In the genomic region with DNA sequence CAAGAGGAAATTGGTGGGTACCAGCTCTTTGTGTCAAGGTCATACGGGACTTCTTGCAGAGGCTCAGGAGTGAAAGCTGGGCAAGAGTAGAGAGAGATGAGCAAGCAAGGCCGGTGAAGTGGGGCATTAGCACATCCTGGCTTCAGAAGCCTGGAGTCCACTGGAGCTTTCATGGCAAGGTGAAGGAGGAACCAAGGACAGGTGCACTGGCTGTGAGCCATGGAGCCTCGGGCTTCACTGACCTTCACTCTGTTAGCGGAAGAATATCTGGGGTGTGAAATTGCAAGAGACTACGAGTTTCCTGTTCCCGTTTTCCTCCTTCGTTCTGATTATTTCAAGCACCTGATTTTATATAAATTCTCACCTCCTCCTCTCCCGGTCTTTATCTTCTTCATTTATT, we compare ENCODE assay signal across 27 cellular contexts. TPM values are rescaled to one million over a fixed set of nuclear protein-coding genes. Genes with fewer than 3 reads are reported as not detected.
"Had no signal": no experiment of that assay in that cellular context is flagged by ENCODE, and none has a peak within 500 bp of the region (broad histone marks: within the 10 kb centered on the region; RNA-seq: fewer than 3 reads in every experiment).

No MANE protein-coding gene starts in this region.

- H3K9ac ChIP-seq: KMS-11 had no signal

- H2AFZ ChIP-seq: PC-9 had no signal

- H3K4me3 ChIP-seq: cardiac muscle cell, PC-9, SK-N-MC had no signal

- H3K27ac Mint-ChIP-seq: activated CD4-positive, alpha-beta memory T cell treated with anti-CD3 and anti-CD28 coated beads, Interleukin-2, amount 10 ng/mL, durations not matched to agents 7 days and 5 days; activated CD4-positive, alpha-beta T cell treated with anti-CD3 and anti-CD28 coated beads for 36 hours; activated naive CD4-positive, alpha-beta T cell treated with anti-CD3 and anti-CD28 coated beads, Interleukin-2, amount 10 ng/mL, durations not matched to agents 7 days and 5 days; activated naive CD8-positive, alpha-beta T cell treated with anti-CD3 and anti-CD28 coated beads for 36 hours; activated T-cell treated with anti-CD3 and anti-CD28 coated beads, Interleukin-2, amount 50 U/mL, for 72 hours; activated T-helper 2 cell treated with anti-CD3 and anti-CD28 coated beads, Interferon-gamma antibody, Interleukin-2, Interleukin-4, amounts not matched to agents 10 μg/mL and 5 μg/mL and 100 μg/mL, durations not matched to agents 14 hours and 24 hours and 36 hours; T-cell had no signal

- ATAC-seq: activated CD4-positive, alpha-beta T cell treated with anti-CD3 and anti-CD28 coated beads for 36 hours; activated T-cell treated with anti-CD3 and anti-CD28 coated beads, Interleukin-2, amount 50 U/mL, for 72 hours; T-cell had no signal

- H3K27me3 ChIP-seq: brain microvascular endothelial cell, cardiac muscle cell had no signal

- H3K4me1 Mint-ChIP-seq: activated CD4-positive, alpha-beta memory T cell treated with anti-CD3 and anti-CD28 coated beads, Interleukin-2, amount 10 ng/mL, durations not matched to agents 7 days and 5 days; activated CD4-positive, alpha-beta T cell treated with anti-CD3 and anti-CD28 coated beads for 36 hours; activated naive CD4-positive, alpha-beta T cell treated with anti-CD3 and anti-CD28 coated beads, Interleukin-2, amount 10 ng/mL, durations not matched to agents 7 days and 5 days; T-cell had no signal

- H3K4me2 ChIP-seq: KMS-11, PC-9 had no signal

- H3K27me3 Mint-ChIP-seq: activated CD4-positive, alpha-beta memory T cell treated with anti-CD3 and anti-CD28 coated beads, Interleukin-2, amount 10 ng/mL, durations not matched to agents 7 days and 5 days; activated CD4-positive, alpha-beta T cell treated with anti-CD3 and anti-CD28 coated beads for 36 hours; activated naive CD4-positive, alpha-beta T cell treated with anti-CD3 and anti-CD28 coated beads, Interleukin-2, amount 10 ng/mL, durations not matched to agents 7 days and 5 days; activated naive CD8-positive, alpha-beta T cell treated with anti-CD3 and anti-CD28 coated beads for 36 hours; T-cell had no signal

- H3K9me3 Mint-ChIP-seq: activated CD4-positive, alpha-beta memory T cell treated with anti-CD3 and anti-CD28 coated beads, Interleukin-2, amount 10 ng/mL, durations not matched to agents 7 days and 5 days; activated naive CD4-positive, alpha-beta T cell treated with anti-CD3 and anti-CD28 coated beads, Interleukin-2, amount 10 ng/mL, durations not matched to agents 7 days and 5 days; activated naive CD8-positive, alpha-beta T cell treated with anti-CD3 and anti-CD28 coated beads for 36 hours; activated T-cell treated with anti-CD3 and anti-CD28 coated beads, Interleukin-2, amount 50 U/mL, for 72 hours; activated T-helper 2 cell treated with anti-CD3 and anti-CD28 coated beads, Interferon-gamma antibody, Interleukin-2, Interleukin-4, amounts not matched to agents 10 μg/mL and 5 μg/mL and 100 μg/mL, durations not matched to agents 14 hours and 24 hours and 36 hours; T-cell had no signal

- H3K4me3 Mint-ChIP-seq: activated CD4-positive, alpha-beta memory T cell treated with anti-CD3 and anti-CD28 coated beads, Interleukin-2, amount 10 ng/mL, durations not matched to agents 7 days and 5 days; activated CD4-positive, alpha-beta T cell treated with anti-CD3 and anti-CD28 coated beads for 36 hours; activated naive CD4-positive, alpha-beta T cell treated with anti-CD3 and anti-CD28 coated beads, Interleukin-2, amount 10 ng/mL, durations not matched to agents 7 days and 5 days; activated naive CD8-positive, alpha-beta T cell treated with anti-CD3 and anti-CD28 coated beads for 36 hours; activated T-cell treated with anti-CD3 and anti-CD28 coated beads, Interleukin-2, amount 50 U/mL, for 72 hours; T-cell had no signal

- DNase-seq: activated CD4-positive, alpha-beta memory T cell treated with anti-CD3 and anti-CD28 coated beads, Interleukin-2, amount 10 ng/mL, durations not matched to agents 7 days and 5 days; activated CD4-positive, alpha-beta T cell treated with anti-CD3 and anti-CD28 coated beads for 36 hours; activated CD4-positive, alpha-beta T cell treated with anti-CD3 and anti-CD28 coated beads, Interleukin-2, amount 50 U/mL, for 1 hour; activated gamma-delta T cell treated with Interleukin-2 at 50 U/mL for 16 hours; activated naive CD4-positive, alpha-beta T cell treated with anti-CD3 and anti-CD28 coated beads, Interleukin-2, amount 10 ng/mL, durations not matched to agents 7 days and 5 days; activated naive CD8-positive, alpha-beta T cell treated with anti-CD3 and anti-CD28 coated beads for 36 hours; activated T-cell treated with anti-CD3 and anti-CD28 coated beads for 4 hours; activated T-cell treated with anti-CD3 and anti-CD28 coated beads, Interleukin-2, amount 50 U/mL, for 72 hours; brain microvascular endothelial cell; NCI-H1092; NCI-H1417; NCI-H1930; NCI-H2171; NCI-H2227 treated with DMSO at 0.1 percent for 48 hours; NCI-H446 treated with DMSO at 0.1 percent for 48 hours; NCI-H526; NCI-H774; NK-92 treated with Interleukin-12 subunit alpha and Interleukin-12 subunit beta, amount 100 ng/mL, for 24 hours; PC-9; T-cell; T-helper 2 cell; T1000 had no signal

- H3K27ac ChIP-seq: brain microvascular endothelial cell, cardiac muscle cell, KMS-11, SK-N-MC, VCaP had no signal

RNA-seq across cellular contexts. Expression of gene ST14, which starts 25.9 kb away (rescaled TPM):
- total RNA-seq: activated CD4-positive, alpha-beta memory T cell treated with anti-CD3 and anti-CD28 coated beads, Interleukin-2, amount 10 ng/mL, durations not matched to agents 7 days and 5 days; activated CD4-positive, alpha-beta T cell treated with anti-CD3 and anti-CD28 coated beads for 36 hours; activated T-cell treated with anti-CD3 and anti-CD28 coated beads, Interleukin-2, amount 50 U/mL, for 72 hours had no signal
